ENCODE assay signal across 13 cellular contexts in genomic region chr3:48848816-48849515, GRCh38. TPM values are rescaled to one million over a fixed set of nuclear protein-coding genes. Genes with fewer than 3 reads are reported as not detected.
DNase-seq lines count a peak whose midpoint lies in the region; ATAC-seq and TF ChIP-seq lines count a peak whose summit lies in the region.
"Had no signal": no experiment of that assay in that cellular context is flagged by ENCODE, and none has a peak within 500 bp of the region (broad histone marks: within the 10 kb centered on the region; RNA-seq: fewer than 3 reads in every experiment).

No MANE protein-coding gene starts in this region.

- H3K27me3 Mint-ChIP-seq in CD8-positive, alpha-beta memory T cell: no peaks in the 10 kb centered on the region
- H3K27me3 Mint-ChIP-seq in activated T-helper 2 cell treated with anti-CD3 and anti-CD28 coated beads, Interferon-gamma antibody, Interleukin-2, Interleukin-4, amounts not matched to agents 10 μg/mL and 5 μg/mL and 100 μg/mL, durations not matched to agents 14 hours and 24 hours and 36 hours (ENCODE audit: low read depth): no peaks in the 10 kb centered on the region

- intact Hi-C loops in dorsolateral prefrontal cortex (cut with DNase I) (loop anchor here (5.0 to 10.0 kb wide), 7 partner anchors 48 to 407 kb away; partner anchors contain the start of genes ARIH2 (in 1 of the 2), CCDC51 (in 1 of the 2), IP6K2 (in 1 of the 2) and NCKIPSD (in 1 of the 2)), posterior vena cava (cut with DNase I) (no loop called here)
- intact Hi-C loops in activated T-helper 2 cell treated with anti-CD3 and anti-CD28 coated beads, Interferon-gamma antibody, Interleukin-2, Interleukin-4, amounts not matched to agents 10 μg/mL and 5 μg/mL and 100 μg/mL, durations not matched to agents 14 hours and 24 hours and 36 hours (cut with micrococcal nuclease): loop anchor here (5.0 kb wide), 1 partner anchor 48 kb away; the partner anchor contains the start of gene SLC25A20

- CTCF ChIA-PET in CD8-positive, alpha-beta memory T cell (lab: Charles Lee): interaction anchor here (1.4 kb wide), 1 partner anchor 49 kb away, joined by 3 read pairs; the partner anchor contains the start of gene SLC25A20

- peak overlapping the region in 6 of 7 donors; percentile 51 to 96 (median 94) for H3K4me3 Mint-ChIP-seq in CD8-positive, alpha-beta memory T cell
- no peak overlapping the region for H3K4me3 Mint-ChIP-seq in activated T-helper 2 cell treated with anti-CD3 and anti-CD28 coated beads, Interferon-gamma antibody, Interleukin-2, Interleukin-4, amounts not matched to agents 10 μg/mL and 5 μg/mL and 100 μg/mL, durations not matched to agents 14 hours and 24 hours and 36 hours (ENCODE audit: low read depth)

- peaks cover 28% of the 10 kb centered on the region for H3K4me1 ChIP-seq in CD8-positive, alpha-beta memory T cell (ENCODE audit: insufficient read depth, low read length)

- H3K4me3 ChIP-seq in CD8-positive, alpha-beta memory T cell (ENCODE audit: low read length): no peak overlapping the region
- H3K4me3 ChIP-seq in dorsolateral prefrontal cortex: peak overlapping the region in 35 of 59 donors; percentile 78 to 99 (median 94)

- H3K36me3 ChIP-seq in CD8-positive, alpha-beta memory T cell (ENCODE audit: insufficient read depth, low read length): no peaks in the 10 kb centered on the region

- DNase-seq in CD8-positive, alpha-beta memory T cell: no peak
- DNase-seq in NCI-H69 (lab: John Stamatoyannopoulos, UW) (peak; percentile 62), dorsolateral prefrontal cortex (peak in 3 of 10 donors; percentile 22 to 29 (median 23)), posterior vena cava (ENCODE audit: low spot score) (peak; percentile 41), HK-2 (ENCODE audit: unreplicated experiment) (no peak)
- no peak for DNase-seq in activated T-helper 2 cell treated with anti-CD3 and anti-CD28 coated beads, Interferon-gamma antibody, Interleukin-2, Interleukin-4, amounts not matched to agents 10 μg/mL and 5 μg/mL and 100 μg/mL, durations not matched to agents 14 hours and 24 hours and 36 hours (ENCODE audit: low spot score)
- DNase-seq: H9, kidney glomerular epithelial cell, NCI-H1105 treated with DMSO at 0.1 percent for 48 hours, NCI-H446 treated with DMSO at 0.1 percent for 48 hours, SIG-M5, WERI-Rb-1 had no signal

- H3K27ac Mint-ChIP-seq in CD8-positive, alpha-beta memory T cell: peak overlapping the region; percentile 92 to 99 (median 98)
- H3K27ac Mint-ChIP-seq in activated T-helper 2 cell treated with anti-CD3 and anti-CD28 coated beads, Interferon-gamma antibody, Interleukin-2, Interleukin-4, amounts not matched to agents 10 μg/mL and 5 μg/mL and 100 μg/mL, durations not matched to agents 14 hours and 24 hours and 36 hours: no peak overlapping the region

- no peaks in the 10 kb centered on the region for H3K9me3 Mint-ChIP-seq in CD8-positive, alpha-beta memory T cell
- H3K9me3 Mint-ChIP-seq in activated T-helper 2 cell treated with anti-CD3 and anti-CD28 coated beads, Interferon-gamma antibody, Interleukin-2, Interleukin-4, amounts not matched to agents 10 μg/mL and 5 μg/mL and 100 μg/mL, durations not matched to agents 14 hours and 24 hours and 36 hours: no peaks in the 10 kb centered on the region
- H3K9me3 Mint-ChIP-seq: H9 had no signal

- H3K36me3 Mint-ChIP-seq in CD8-positive, alpha-beta memory T cell: peaks cover 0 to 18% (median 3%) of the 10 kb centered on the region in 3 donors
- H3K36me3 Mint-ChIP-seq in activated T-helper 2 cell treated with anti-CD3 and anti-CD28 coated beads, Interferon-gamma antibody, Interleukin-2, Interleukin-4, amounts not matched to agents 10 μg/mL and 5 μg/mL and 100 μg/mL, durations not matched to agents 14 hours and 24 hours and 36 hours (ENCODE audit: low read depth): peaks cover 10% of the 10 kb centered on the region

- H3K27me3 ChIP-seq in CD8-positive, alpha-beta memory T cell (ENCODE audit: insufficient read depth, low read length, poor library complexity, severe bottlenecking): no peaks in the 10 kb centered on the region
- no peaks in the 10 kb centered on the region for H3K27me3 ChIP-seq in dorsolateral prefrontal cortex

- peak overlapping the region; percentile 79 for H3K27ac ChIP-seq in CD8-positive, alpha-beta memory T cell (ENCODE audit: low read depth, low read length)
- peak overlapping the region in 33 of 59 donors; percentile 85 to 97 (median 94) for H3K27ac ChIP-seq in dorsolateral prefrontal cortex

- POLR2A ChIA-PET in CD8-positive, alpha-beta memory T cell (lab: Charles Lee): interaction anchor here (1.1 kb wide), 1 partner anchor 70 kb away, joined by 5 read pairs; no protein-coding TSS in a partner anchor

- H3K9me3 ChIP-seq in CD8-positive, alpha-beta memory T cell (ENCODE audit: low read length): no peaks in the 10 kb centered on the region

- no peak for ATAC-seq in HG03097 (IDR thresholded peaks at IDR 0.05; ENCODE audit: low FRiP score, unreplicated experiment)

- peaks cover 26 to 36% (median 30%) of the 10 kb centered on the region in 3 donors for H3K4me1 Mint-ChIP-seq in CD8-positive, alpha-beta memory T cell
- peaks cover 21% of the 10 kb centered on the region for H3K4me1 Mint-ChIP-seq in activated T-helper 2 cell treated with anti-CD3 and anti-CD28 coated beads, Interferon-gamma antibody, Interleukin-2, Interleukin-4, amounts not matched to agents 10 μg/mL and 5 μg/mL and 100 μg/mL, durations not matched to agents 14 hours and 24 hours and 36 hours (ENCODE audit: low read depth)

- no peak for TF ChIP-seq CTCF in dorsolateral prefrontal cortex (IDR thresholded peaks at IDR 0.05 in 54 of 56, conservative IDR thresholded peaks at IDR 0.05 in 2 of 56; ENCODE audit: low read depth in 1 of 56, partially characterized antibody in 56 of 56)

RNA-seq across cellular contexts. Expression of gene PRKAR2A, which starts 1.3 kb away (rescaled TPM):
- total RNA-seq in CD8-positive, alpha-beta memory T cell: 10 to 100 TPM; 61.5 to 62.1 TPM
- 16.4 TPM for polyA plus RNA-seq in CD8-positive, alpha-beta memory T cell
- 10 to 100 TPM; 19.8 to 50.2 (median 30.1) TPM for total RNA-seq in dorsolateral prefrontal cortex
- 10 to 100 TPM; 49.6 to 69.6 TPM for total RNA-seq in posterior vena cava
- total RNA-seq in activated T-helper 2 cell treated with anti-CD3 and anti-CD28 coated beads, Interferon-gamma antibody, Interleukin-2, Interleukin-4, amounts not matched to agents 10 μg/mL and 5 μg/mL and 100 μg/mL, durations not matched to agents 14 hours and 24 hours and 36 hours: 30.7 and 32.4 TPM in 2 replicates

RNA-seq across cellular contexts. Expression of gene SLC25A20, which starts 49.7 kb away (rescaled TPM):
- total RNA-seq in CD8-positive, alpha-beta memory T cell: 10 to 100 TPM; 29.1 to 31.5 TPM
- 40.1 TPM for polyA plus RNA-seq in CD8-positive, alpha-beta memory T cell
- total RNA-seq in dorsolateral prefrontal cortex: 10 to 100 TPM in 76 of 120 experiments, 1 to 10 TPM in 44; 6.2 to 24.2 (median 11.2) TPM
- 10 to 100 TPM; 10.8 to 19.5 TPM for total RNA-seq in posterior vena cava
- 16.2 and 19.0 TPM in 2 replicates for total RNA-seq in activated T-helper 2 cell treated with anti-CD3 and anti-CD28 coated beads, Interferon-gamma antibody, Interleukin-2, Interleukin-4, amounts not matched to agents 10 μg/mL and 5 μg/mL and 100 μg/mL, durations not matched to agents 14 hours and 24 hours and 36 hours

Comparison
In these comparisons a context has a peak if more than half of its experiments do, and no peak if none do; other contexts are left out.
1. DNase-seq: peak in NCI-H69 (single experiment) and posterior vena cava (single experiment); none in CD8-positive, alpha-beta memory T cell (0 of 5), HK-2 (single experiment) and activated T-helper 2 cell treated with anti-CD3 and anti-CD28 coated beads, Interferon-gamma antibody, Interleukin-2, Interleukin-4, amounts not matched to agents 10 μg/mL and 5 μg/mL and 100 μg/mL, durations not matched to agents 14 hours and 24 hours and 36 hours (single experiment).
2. intact Hi-C loops: an anchor here in dorsolateral prefrontal cortex (5.0 to 10.0 kb wide) and activated T-helper 2 cell treated with anti-CD3 and anti-CD28 coated beads, Interferon-gamma antibody, Interleukin-2, Interleukin-4, amounts not matched to agents 10 μg/mL and 5 μg/mL and 100 μg/mL, durations not matched to agents 14 hours and 24 hours and 36 hours (5.0 kb wide); none called in posterior vena cava.